1 cellular context compared by ENCODE assay signal in the genomic region with DNA sequence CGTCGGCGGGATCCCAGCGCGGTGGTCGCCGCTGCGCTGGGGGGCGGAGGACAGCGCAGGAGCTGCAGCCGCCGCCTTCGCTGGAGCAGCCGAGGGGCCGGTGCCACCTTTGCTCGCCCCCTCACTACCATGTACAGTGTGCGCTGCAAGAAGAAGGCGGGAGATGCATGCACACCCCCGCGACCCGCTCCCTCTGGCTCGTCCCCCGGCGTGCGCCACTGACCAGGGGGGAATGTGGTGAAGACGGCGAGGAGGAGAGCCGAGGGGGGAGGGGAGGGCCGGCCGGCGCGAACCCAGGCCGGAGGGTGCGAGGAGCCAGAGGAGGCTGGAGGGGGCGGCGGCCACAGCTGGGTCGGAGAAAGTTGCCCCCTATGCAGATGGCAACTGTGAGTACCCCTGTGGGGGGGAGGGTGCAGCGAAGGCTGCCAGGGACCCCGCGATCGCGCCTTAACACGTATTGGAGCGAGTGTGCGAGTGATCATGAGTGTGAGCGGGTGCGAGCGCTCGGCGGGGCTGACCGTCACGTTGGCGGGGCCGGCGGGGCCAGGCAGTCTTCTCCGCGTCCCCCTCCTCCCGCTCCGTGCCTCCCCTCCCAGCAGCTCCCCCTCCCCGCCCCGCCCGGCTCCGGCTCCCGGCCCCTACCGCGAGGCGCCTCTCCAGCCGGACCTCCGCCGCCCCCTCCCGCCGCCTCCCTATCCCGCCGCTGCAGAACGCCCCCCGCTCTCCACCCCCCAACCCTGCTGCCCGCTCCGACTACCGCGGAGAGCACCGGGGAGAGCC.
TF ChIP-seq lines count a peak whose summit lies in the region.

No MANE protein-coding gene starts in this region.

TF ChIP-seq in WTC11, 78 proteins besides CTCF, POLR2A, EP300 and RAD21 (continued from another document):
- TF ChIP-seq, protein P1, sequence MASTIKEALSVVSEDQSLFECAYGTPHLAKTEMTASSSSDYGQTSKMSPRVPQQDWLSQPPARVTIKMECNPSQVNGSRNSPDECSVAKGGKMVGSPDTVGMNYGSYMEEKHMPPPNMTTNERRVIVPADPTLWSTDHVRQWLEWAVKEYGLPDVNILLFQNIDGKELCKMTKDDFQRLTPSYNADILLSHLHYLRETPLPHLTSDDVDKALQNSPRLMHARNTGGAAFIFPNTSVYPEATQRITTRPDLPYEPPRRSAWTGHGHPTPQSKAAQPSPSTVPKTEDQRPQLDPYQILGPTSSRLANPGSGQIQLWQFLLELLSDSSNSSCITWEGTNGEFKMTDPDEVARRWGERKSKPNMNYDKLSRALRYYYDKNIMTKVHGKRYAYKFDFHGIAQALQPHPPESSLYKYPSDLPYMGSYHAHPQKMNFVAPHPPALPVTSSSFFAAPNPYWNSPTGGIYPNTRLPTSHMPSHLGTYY (CRISPR knock-in tag; IDR thresholded peaks at IDR 0.05) = no peak
- no peak for TF ChIP-seq NR2C2 (CRISPR knock-in tag; IDR thresholded peaks at IDR 0.05)
- TF ChIP-seq FOXJ3 (CRISPR knock-in tag; IDR thresholded peaks at IDR 0.05; ENCODE audit: borderline replicate concordance) = no peak
- no peak for TF ChIP-seq ZNF532 (CRISPR knock-in tag; IDR thresholded peaks at IDR 0.05; ENCODE audit: borderline replicate concordance)
- no peak for TF ChIP-seq PRRX2 (CRISPR knock-in tag; IDR thresholded peaks at IDR 0.05)
- TF ChIP-seq, protein P2, sequence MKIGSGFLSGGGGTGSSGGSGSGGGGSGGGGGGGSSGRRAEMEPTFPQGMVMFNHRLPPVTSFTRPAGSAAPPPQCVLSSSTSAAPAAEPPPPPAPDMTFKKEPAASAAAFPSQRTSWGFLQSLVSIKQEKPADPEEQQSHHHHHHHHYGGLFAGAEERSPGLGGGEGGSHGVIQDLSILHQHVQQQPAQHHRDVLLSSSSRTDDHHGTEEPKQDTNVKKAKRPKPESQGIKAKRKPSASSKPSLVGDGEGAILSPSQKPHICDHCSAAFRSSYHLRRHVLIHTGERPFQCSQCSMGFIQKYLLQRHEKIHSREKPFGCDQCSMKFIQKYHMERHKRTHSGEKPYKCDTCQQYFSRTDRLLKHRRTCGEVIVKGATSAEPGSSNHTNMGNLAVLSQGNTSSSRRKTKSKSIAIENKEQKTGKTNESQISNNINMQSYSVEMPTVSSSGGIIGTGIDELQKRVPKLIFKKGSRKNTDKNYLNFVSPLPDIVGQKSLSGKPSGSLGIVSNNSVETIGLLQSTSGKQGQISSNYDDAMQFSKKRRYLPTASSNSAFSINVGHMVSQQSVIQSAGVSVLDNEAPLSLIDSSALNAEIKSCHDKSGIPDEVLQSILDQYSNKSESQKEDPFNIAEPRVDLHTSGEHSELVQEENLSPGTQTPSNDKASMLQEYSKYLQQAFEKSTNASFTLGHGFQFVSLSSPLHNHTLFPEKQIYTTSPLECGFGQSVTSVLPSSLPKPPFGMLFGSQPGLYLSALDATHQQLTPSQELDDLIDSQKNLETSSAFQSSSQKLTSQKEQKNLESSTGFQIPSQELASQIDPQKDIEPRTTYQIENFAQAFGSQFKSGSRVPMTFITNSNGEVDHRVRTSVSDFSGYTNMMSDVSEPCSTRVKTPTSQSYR (CRISPR knock-in tag; IDR thresholded peaks at IDR 0.05) = 0 out of 2 replicates have a peak, but pooled peaks have one; percentile 56
- no peak for TF ChIP-seq NFE2L1 (CRISPR knock-in tag; IDR thresholded peaks at IDR 0.05)
- no peak for TF ChIP-seq ZBTB21 (CRISPR knock-in tag; IDR thresholded peaks at IDR 0.05; ENCODE audit: borderline replicate concordance)
- TF ChIP-seq, protein P3, sequence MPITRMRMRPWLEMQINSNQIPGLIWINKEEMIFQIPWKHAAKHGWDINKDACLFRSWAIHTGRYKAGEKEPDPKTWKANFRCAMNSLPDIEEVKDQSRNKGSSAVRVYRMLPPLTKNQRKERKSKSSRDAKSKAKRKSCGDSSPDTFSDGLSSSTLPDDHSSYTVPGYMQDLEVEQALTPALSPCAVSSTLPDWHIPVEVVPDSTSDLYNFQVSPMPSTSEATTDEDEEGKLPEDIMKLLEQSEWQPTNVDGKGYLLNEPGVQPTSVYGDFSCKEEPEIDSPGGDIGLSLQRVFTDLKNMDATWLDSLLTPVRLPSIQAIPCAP (CRISPR knock-in tag; IDR thresholded peaks at IDR 0.05) = 0 out of 2 replicates have a peak, but pooled peaks have one; percentile 32
- no peak for TF ChIP-seq OVOL2 (CRISPR knock-in tag; IDR thresholded peaks at IDR 0.05; ENCODE audit: borderline replicate concordance)
